13 cellular contexts compared by ENCODE assay signal in genomic region chr5:89313044-89313443, GRCh38.
DNase-seq lines count a peak whose midpoint lies in the region; ATAC-seq, FAIRE-seq and TF ChIP-seq lines count a peak whose summit lies in the region.
"Had no signal": no experiment of that assay in that cellular context is flagged by ENCODE, and none has a peak within 500 bp of the region (broad histone marks: within the 10 kb centered on the region; RNA-seq: fewer than 3 reads in every experiment).

No MANE protein-coding gene starts in this region.

- H3K4me3 Mint-ChIP-seq in mesothelial cell of epicardium = no peak overlapping the region
- H3K4me3 Mint-ChIP-seq: naive thymus-derived CD4-positive, alpha-beta T cell had no signal

- POLR2A ChIA-PET in RWPE1 (lab: Yijun Ruan, JAX; ENCODE audit: low non-redundant PET) = no interaction called here

- DNase-seq in AG08395 (ENCODE audit: low spot score) = peak; percentile 54
- DNase-seq in GM18507 (ENCODE audit: extremely low spot score, insufficient read length, low read depth) = no peak
- peak; percentile 18 for DNase-seq in RWPE1 (ENCODE audit: low spot score)
- DNase-seq in glomerular visceral epithelial cell (ENCODE audit: extremely low spot score) = peak; percentile 92
- no peak for DNase-seq in mesothelial cell of epicardium (ENCODE audit: low spot score in 2 of 2, unreplicated experiment in 2 of 2)
- no peak for DNase-seq in SIG-M5 (lab: John Stamatoyannopoulos, UW)
- no peak for DNase-seq in DMS 273 treated with DMSO at 0.1 percent for 48 hours (lab: John Stamatoyannopoulos, UW)
- DNase-seq: activated naive CD4-positive, alpha-beta T cell treated with Interleukin-2 at 50 U/mL for 16 hours; DND-41; naive thymus-derived CD4-positive, alpha-beta T cell; NCI-H1105 treated with DMSO at 0.1 percent for 48 hours had no signal

- H3K27me3 Mint-ChIP-seq in mesothelial cell of epicardium (ENCODE audit: low read depth) = no peaks in the 10 kb centered on the region
- H3K27me3 Mint-ChIP-seq: naive thymus-derived CD4-positive, alpha-beta T cell had no signal

- CTCF ChIA-PET in RWPE1 (lab: Yijun Ruan, JAX) = interaction anchor here (0.7 kb wide), 1 partner anchor 10 kb away, joined by 3 read pairs; no protein-coding TSS in a partner anchor

- peaks cover 3% of the 10 kb centered on the region for H3K9me3 Mint-ChIP-seq in mesothelial cell of epicardium

- no peak for TF ChIP-seq CTCF in RWPE1 (conservative IDR thresholded peaks at IDR 0.05; ENCODE audit: low read depth)
- TF ChIP-seq CTCF in mesothelial cell of epicardium (IDR thresholded peaks at IDR 0.05; ENCODE audit: unreplicated experiment) = no peak

- H3K27ac Mint-ChIP-seq in mesothelial cell of epicardium = no peak overlapping the region
- H3K27ac Mint-ChIP-seq: naive thymus-derived CD4-positive, alpha-beta T cell had no signal

- no peaks in the 10 kb centered on the region for H3K36me3 Mint-ChIP-seq in mesothelial cell of epicardium
- H3K36me3 Mint-ChIP-seq: naive thymus-derived CD4-positive, alpha-beta T cell had no signal

- peaks cover 5% of the 10 kb centered on the region for H3K4me1 Mint-ChIP-seq in mesothelial cell of epicardium

- no peak overlapping the region for H3K27ac ChIP-seq in RWPE1
- H3K27ac ChIP-seq: esophagus muscularis mucosa had no signal

- no peak for ATAC-seq in GM21447 (IDR thresholded peaks at IDR 0.05; ENCODE audit: unreplicated experiment)

- FAIRE-seq in GM18507 (lab: Jason Lieb, UNC) = peak; percentile 80

Comparison
In these comparisons a context has a peak if more than half of its experiments do, and no peak if none do; other contexts are left out.
1. DNase-seq: peak in AG08395 (single experiment), RWPE1 (single experiment) and glomerular visceral epithelial cell (single experiment); none in GM18507 (single experiment), mesothelial cell of epicardium (0 of 2), SIG-M5 (single experiment) and DMS 273 treated with DMSO at 0.1 percent for 48 hours (single experiment).